In genomic region chr15:78239811-78240210, GRCh38 we compare ENCODE assay signal across 35 cellular contexts. TPM values are rescaled to one million over a fixed set of nuclear protein-coding genes. Genes with fewer than 3 reads are reported as not detected.
"Had no signal": no experiment of that assay in that cellular context is flagged by ENCODE, and none has a peak within 500 bp of the region (broad histone marks: within the 10 kb centered on the region; RNA-seq: fewer than 3 reads in every experiment).

No MANE protein-coding gene starts in this region.

- H3K4me3 ChIP-seq: Peyer's patch, SK-N-MC had no signal

- H3K4me2 ChIP-seq: KMS-11 had no signal

- FAIRE-seq: bronchial epithelial cell had no signal

- H3K36me3 ChIP-seq: Peyer's patch, WERI-Rb-1 had no signal

- H3K27me3 ChIP-seq: Peyer's patch had no signal

- H3K9me3 ChIP-seq: Peyer's patch had no signal

- DNase-seq: activated CD4-positive, alpha-beta memory T cell treated with anti-CD3 and anti-CD28 coated beads, Interleukin-2, amount 10 ng/mL, durations not matched to agents 7 days and 5 days; activated CD4-positive, alpha-beta T cell treated with anti-CD3 and anti-CD28 coated beads for 1 hour; activated CD4-positive, alpha-beta T cell treated with anti-CD3 and anti-CD28 coated beads for 48 hours; activated CD4-positive, CD25-positive, alpha-beta regulatory T cell; activated CD8-positive, alpha-beta memory T cell treated with anti-CD3 and anti-CD28 coated beads for 24 hours; activated CD8-positive, alpha-beta memory T cell treated with anti-CD3 and anti-CD28 coated beads, Interleukin-2, amount 10 ng/mL, durations not matched to agents 7 days and 5 days; activated CD8-positive, alpha-beta memory T cell treated with anti-CD3 and anti-CD28 coated beads, Interleukin-2, amount 50 U/mL, for 48 hours; activated effector memory CD4-positive, alpha-beta T cell treated with Interleukin-2 at 50 U/mL for 16 hours; activated naive CD4-positive, alpha-beta T cell treated with anti-CD3 and anti-CD28 coated beads, Interleukin-2, amount 10 ng/mL, durations not matched to agents 7 days and 5 days; activated naive CD8-positive, alpha-beta T cell treated with anti-CD3 and anti-CD28 coated beads, Interleukin-2, amount 50 U/mL, for 24 hours; activated T-cell treated with anti-CD3 and anti-CD28 coated beads, Interleukin-2, amount 50 U/mL, for 48 hours; anterior cingulate cortex; caudate nucleus; cerebellar nuclear complex; NCI-H1092 treated with DMSO at 0.1 percent for 48 hours; NCI-H1417; NCI-H146; NCI-H187; NCI-H2029 treated with DMSO at 0.1 percent for 48 hours; NCI-H2107; NCI-H2171; NCI-H510A; NCI-H526; NCI-H748 treated with DMSO at 0.1 percent for 48 hours; NK-92 treated with Interleukin-12 subunit alpha and Interleukin-12 subunit beta, amount 100 ng/mL, for 24 hours; PC-3; RPMI8226; T-helper 17 cell; WERI-Rb-1 had no signal

- H3K9ac ChIP-seq: KMS-11 had no signal

- H3K27ac ChIP-seq: KMS-11, Peyer's patch, SK-N-MC, WERI-Rb-1 had no signal

- ATAC-seq: activated CD8-positive, alpha-beta memory T cell treated with anti-CD3 and anti-CD28 coated beads, Interleukin-2, amount 10 ng/mL, durations not matched to agents 7 days and 5 days; activated naive CD8-positive, alpha-beta T cell treated with anti-CD3 and anti-CD28 coated beads, Interleukin-2, amount 50 U/mL, for 24 hours; PC-3; Right ventricle myocardium inferior; T-helper 17 cell had no signal

RNA-seq across cellular contexts. Expression of gene ACSBG1, which starts 5.4 kb away (rescaled TPM):
- total RNA-seq: activated CD4-positive, alpha-beta memory T cell treated with anti-CD3 and anti-CD28 coated beads, Interleukin-2, amount 10 ng/mL, durations not matched to agents 7 days and 5 days; bronchial epithelial cell; M059J; Peyer's patch had no signal
